Comparison of ENCODE assay signal across 11 cellular contexts in genomic region chr17:50593321-50593720, GRCh38. TPM values are rescaled to one million over a fixed set of nuclear protein-coding genes. Genes with fewer than 3 reads are reported as not detected.
A peak's percentile ranks its signal among the peaks of the same experiment; 100 is the strongest.
DNase-seq lines count a peak whose midpoint lies in the region; ATAC-seq and TF ChIP-seq lines count a peak whose summit lies in the region.
"Had no signal": no experiment of that assay in that cellular context is flagged by ENCODE, and none has a peak within 500 bp of the region (broad histone marks: within the 10 kb centered on the region; RNA-seq: fewer than 3 reads in every experiment).

No MANE protein-coding gene starts in this region.

- no peaks in the 10 kb centered on the region for H3K79me2 ChIP-seq in osteoblast (ENCODE audit: insufficient read depth, low read length)

- H3K9me3 ChIP-seq in osteoblast (ENCODE audit: low read depth, low read length), result no peaks in the 10 kb centered on the region
- H3K9me3 ChIP-seq: SJSA1 had no signal

- H3K4me2 ChIP-seq in osteoblast (ENCODE audit: insufficient read depth, low read length), result no peak overlapping the region

- no peak overlapping the region for H3K27ac ChIP-seq in osteoblast (ENCODE audit: low read depth, low read length)
- H3K27ac ChIP-seq: SJSA1 had no signal

- H3K36me3 ChIP-seq in osteoblast (ENCODE audit: insufficient read depth, low read length), result no peaks in the 10 kb centered on the region
- H3K36me3 ChIP-seq: SJSA1 had no signal

- no peak overlapping the region for H2AFZ ChIP-seq in osteoblast (ENCODE audit: low read length)

- no peaks in the 10 kb centered on the region for H4K20me1 ChIP-seq in osteoblast (ENCODE audit: insufficient read depth, low read length)

- no peaks in the 10 kb centered on the region for H3K4me1 ChIP-seq in osteoblast (ENCODE audit: insufficient read depth, low read length)
- H3K4me1 ChIP-seq: SJSA1 had no signal

- no peak for ATAC-seq in GM18870 (IDR thresholded peaks at IDR 0.05; ENCODE audit: unreplicated experiment)

- TF ChIP-seq CTCF in osteoblast (IDR thresholded peaks at IDR 0.05; ENCODE audit: extremely low read depth, low read depth, low read length), result no peak

- no peaks in the 10 kb centered on the region for H3K27me3 ChIP-seq in osteoblast (ENCODE audit: insufficient read depth, low read length)

- peak; percentile 90 for DNase-seq in D341Med (ENCODE audit: low spot score)
- peak; percentile 51 for DNase-seq in NCI-H1694 (lab: John Stamatoyannopoulos, UW)
- peak; percentile 43 for DNase-seq in RPMI7951 (ENCODE audit: low read depth)
- peak; percentile 95 for DNase-seq in islet precursor cell
- no peak for DNase-seq in osteoblast (ENCODE audit: insufficient read length, low spot score, missing footprints)
- no peak for DNase-seq in stimulated activated CD4-positive, alpha-beta T cell treated with anti-CD3 and anti-CD28 coated beads, Interleukin-2, amount 100 ng/mL, for 24 hours
- no peak for DNase-seq in stimulated activated CD4-positive, alpha-beta T cell treated with anti-CD3 and anti-CD28 coated beads, Interleukin-4, amount 100 ng/mL, for 4 hours
- DNase-seq: activated CD4-positive, alpha-beta memory T cell treated with anti-CD3 and anti-CD28 coated beads for 36 hours; KBM-7 had no signal

- no peak overlapping the region for H3K4me3 ChIP-seq in osteoblast (ENCODE audit: insufficient read depth, low read length)
- H3K4me3 ChIP-seq: SJSA1 had no signal

RNA-seq across cellular contexts. Expression of gene CACNA1G, which starts 32.8 kb away (rescaled TPM):
- total RNA-seq in RPMI7951 (2014; rRNA removed; shearing (Covaris generic)), result under 0.01 and 0.12 TPM in 2 replicates
- under 0.01 TPM in 2 replicates for total RNA-seq in osteoblast

RNA-seq across cellular contexts. Expression of gene ABCC3, which starts 41.4 kb away (rescaled TPM):
- total RNA-seq in RPMI7951 (2014; rRNA removed; shearing (Covaris generic)), result 23.1 and 28.4 TPM in 2 replicates
- total RNA-seq in osteoblast, result 12.4 and 28.6 TPM in 2 replicates
- total RNA-seq: activated CD4-positive, alpha-beta memory T cell treated with anti-CD3 and anti-CD28 coated beads for 36 hours had no signal

RNA-seq across cellular contexts. Expression of gene SPATA20, which starts 46.3 kb away (rescaled TPM):
- total RNA-seq in RPMI7951 (2014; rRNA removed; shearing (Covaris generic)), result 15.5 and 20.5 TPM in 2 replicates
- 126 and 142 TPM in 2 replicates for total RNA-seq in osteoblast

Comparison
In these comparisons a context has a peak if more than half of its experiments do, and no peak if none do; other contexts are left out.
1. DNase-seq: peak in D341Med (single experiment), NCI-H1694 (single experiment), RPMI7951 (single experiment) and islet precursor cell (single experiment); none in osteoblast (single experiment), stimulated activated CD4-positive, alpha-beta T cell treated with anti-CD3 and anti-CD28 coated beads, Interleukin-2, amount 100 ng/mL, for 24 hours (0 of 2) and stimulated activated CD4-positive, alpha-beta T cell treated with anti-CD3 and anti-CD28 coated beads, Interleukin-4, amount 100 ng/mL, for 4 hours (0 of 2).